In the genomic region with DNA sequence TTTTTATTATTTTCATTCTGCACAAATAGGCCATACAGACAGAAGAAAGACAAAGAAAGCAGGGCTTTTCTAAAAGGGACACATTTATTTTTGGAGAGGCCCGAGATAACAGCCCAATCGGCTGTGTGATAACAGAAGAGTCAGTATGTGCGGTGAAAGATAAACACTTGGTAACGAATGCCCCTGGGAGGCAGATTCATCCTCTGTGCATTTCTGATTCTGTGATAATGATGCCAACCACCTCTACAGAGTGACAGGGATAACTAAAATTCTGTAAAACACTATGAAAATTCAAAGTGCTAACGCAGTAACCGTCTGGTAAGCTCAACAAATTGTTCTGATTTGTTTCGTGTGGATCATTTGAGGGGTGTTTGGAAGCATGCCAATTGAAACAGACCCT, we compare ENCODE assay signal across 20 cellular contexts.
DNase-seq lines count a peak whose midpoint lies in the region; ATAC-seq and TF ChIP-seq lines count a peak whose summit lies in the region.
"Had no signal": no experiment of that assay in that cellular context is flagged by ENCODE, and none has a peak within 500 bp of the region (broad histone marks: within the 10 kb centered on the region; RNA-seq: fewer than 3 reads in every experiment).

No MANE protein-coding gene starts in this region.

- H3K4me3 ChIP-seq in heart left ventricle (peak overlapping the region in 1 of 12 donors; percentile 6), MM.1S (ENCODE audit: low read length) (no peak overlapping the region), lower leg skin (ENCODE audit: low read depth, poor library complexity, severe bottlenecking) (no peak overlapping the region)
- H3K4me3 ChIP-seq: A549, neural progenitor cell had no signal

- no peak for DNase-seq in heart left ventricle
- DNase-seq in left cardiac atrium, result no peak
- no peak for DNase-seq in MM.1S
- no peak for DNase-seq in endothelial cell (ENCODE audit: low spot score)
- DNase-seq in stimulated activated naive B cell treated with anti-CD40 and anti-IgM and Interleukin-4, amounts not matched to agents 10 μg/mL and 1 μg/mL and 100 μg/mL, for 72 hours, result no peak
- no peak for DNase-seq in lower leg skin (ENCODE audit: low spot score in 2 of 2)
- no peak for DNase-seq in activated T-cell treated with anti-CD3 and anti-CD28 coated beads, Interleukin-2, amount 50 U/mL, for 48 hours
- DNase-seq: activated naive CD4-positive, alpha-beta T cell; amygdala; cerebellar nuclear complex; DMS53; H7; KG1; NCI-H1105; NCI-H69; stimulated activated naive CD4-positive, alpha-beta T cell treated with Interleukin-2 at 50 U/mL for 16 hours had no signal

- no peaks in the 10 kb centered on the region for H4K20me1 ChIP-seq in MM.1S (ENCODE audit: insufficient read depth, low read length)

- H3K4me1 ChIP-seq in heart left ventricle, result peaks cover 0 to 88% (median 24%) of the 10 kb centered on the region in 12 donors
- H3K4me1 ChIP-seq in MM.1S (ENCODE audit: low read length), result peaks cover 18% of the 10 kb centered on the region
- H3K4me1 ChIP-seq: A549 had no signal

- H3K9me3 Mint-ChIP-seq in endothelial cell (ENCODE audit: unreplicated experiment), result no peaks in the 10 kb centered on the region
- H3K9me3 Mint-ChIP-seq in stimulated activated naive B cell treated with anti-CD40 and anti-IgM and Interleukin-4, amounts not matched to agents 10 μg/mL and 1 μg/mL and 100 μg/mL, for 72 hours, result peaks cover 0 to 6% of the 10 kb centered on the region in 2 donors
- H3K9me3 Mint-ChIP-seq: CD14-positive monocyte, neural progenitor cell had no signal

- intact Hi-C loops in heart left ventricle (cut with DNase I) (loop anchor here in 1 of 10 donors (2.0 kb wide), 1 partner anchor 21 kb away; no protein-coding TSS in a partner anchor), left cardiac atrium (cut with DNase I) (no loop called here), lower leg skin (cut with DNase I; ENCODE audit: low total_unique reads) (no loop called here)

- ATAC-seq in heart left ventricle, result no peak
- ATAC-seq in left cardiac atrium, result no peak
- ATAC-seq in stimulated activated naive B cell treated with anti-CD40 and anti-IgM and Interleukin-4, amounts not matched to agents 10 μg/mL and 1 μg/mL and 100 μg/mL, for 72 hours (replicated peaks), result peak; percentile 8 to 14
- ATAC-seq in HG02973 (IDR thresholded peaks at IDR 0.05; ENCODE audit: unreplicated experiment), result no peak
- ATAC-seq: A549 had no signal

- H3K27ac Mint-ChIP-seq in endothelial cell (ENCODE audit: unreplicated experiment), result no peak overlapping the region
- peak overlapping the region; percentile 84 for H3K27ac Mint-ChIP-seq in stimulated activated naive B cell treated with anti-CD40 and anti-IgM and Interleukin-4, amounts not matched to agents 10 μg/mL and 1 μg/mL and 100 μg/mL, for 72 hours
- H3K27ac Mint-ChIP-seq: CD14-positive monocyte, neural progenitor cell had no signal

- TF ChIP-seq POLR2A in heart left ventricle (IDR thresholded peaks at IDR 0.05) (no peak), lower leg skin (IDR thresholded peaks at IDR 0.05) (no peak)

- TF ChIP-seq CTCF in heart left ventricle (IDR thresholded peaks at IDR 0.05) (no peak), MM.1S (IDR thresholded peaks at IDR 0.05; ENCODE audit: low read length) (no peak), endothelial cell (IDR thresholded peaks at IDR 0.05; ENCODE audit: unreplicated experiment) (no peak), lower leg skin (IDR thresholded peaks at IDR 0.05) (no peak)

- H3K9me3 ChIP-seq in heart left ventricle, result no peaks in the 10 kb centered on the region
- no peaks in the 10 kb centered on the region for H3K9me3 ChIP-seq in MM.1S (replicated peaks; ENCODE audit: insufficient read depth, low read length)
- H3K9me3 ChIP-seq: A549 had no signal

- H3K36me3 ChIP-seq in heart left ventricle (peaks cover 0 to 100% (median 94%) of the 10 kb centered on the region in 9 donors), MM.1S (replicated peaks; ENCODE audit: insufficient read depth, low read length) (no peaks in the 10 kb centered on the region)

- H3K27ac ChIP-seq in heart left ventricle (peak overlapping the region; percentile 26 to 89 (median 73)), MM.1S (ENCODE audit: low read length) (peak overlapping the region; percentile 65; the same call in 1 of the 2 replicates)
- H3K27ac ChIP-seq: A549, neural progenitor cell had no signal

- H3K4me1 Mint-ChIP-seq in endothelial cell (ENCODE audit: unreplicated experiment), result no peaks in the 10 kb centered on the region
- H3K4me1 Mint-ChIP-seq in stimulated activated naive B cell treated with anti-CD40 and anti-IgM and Interleukin-4, amounts not matched to agents 10 μg/mL and 1 μg/mL and 100 μg/mL, for 72 hours, result peaks cover 40 to 68% of the 10 kb centered on the region in 2 donors
- H3K4me1 Mint-ChIP-seq: neural progenitor cell had no signal

- H3F3A ChIP-seq in MM.1S (ENCODE audit: insufficient read depth, low read length), result peaks cover 9% of the 10 kb centered on the region; the same call in 1 of the 2 replicates

- H3K9me2 ChIP-seq in MM.1S (replicated peaks; ENCODE audit: insufficient read depth, low read length), result no peaks in the 10 kb centered on the region

- H3K4me3 Mint-ChIP-seq in endothelial cell (ENCODE audit: unreplicated experiment), result peak overlapping the region; percentile 38
- peak overlapping the region in 1 of 2 donors; percentile 70 for H3K4me3 Mint-ChIP-seq in stimulated activated naive B cell treated with anti-CD40 and anti-IgM and Interleukin-4, amounts not matched to agents 10 μg/mL and 1 μg/mL and 100 μg/mL, for 72 hours
- H3K4me3 Mint-ChIP-seq: CD14-positive monocyte, neural progenitor cell had no signal

- no peak overlapping the region for H2AFZ ChIP-seq in MM.1S (ENCODE audit: low read length)
- H2AFZ ChIP-seq: neural progenitor cell had no signal

- H3K36me3 Mint-ChIP-seq in endothelial cell (ENCODE audit: low read depth, unreplicated experiment), result peaks cover 13% of the 10 kb centered on the region
- H3K36me3 Mint-ChIP-seq in stimulated activated naive B cell treated with anti-CD40 and anti-IgM and Interleukin-4, amounts not matched to agents 10 μg/mL and 1 μg/mL and 100 μg/mL, for 72 hours, result peaks cover 30 to 47% of the 10 kb centered on the region in 2 donors
- H3K36me3 Mint-ChIP-seq: CD14-positive monocyte had no signal

- H3K79me2 ChIP-seq in MM.1S (ENCODE audit: low read length), result no peaks in the 10 kb centered on the region

- peak overlapping the region; percentile 15; the same call in 1 of the 2 replicates for H3K4me2 ChIP-seq in MM.1S (ENCODE audit: low read depth, low read length)
- H3K4me2 ChIP-seq: A549, neural progenitor cell had no signal

- H3K27me3 Mint-ChIP-seq in endothelial cell (ENCODE audit: unreplicated experiment), result no peaks in the 10 kb centered on the region
- H3K27me3 Mint-ChIP-seq in stimulated activated naive B cell treated with anti-CD40 and anti-IgM and Interleukin-4, amounts not matched to agents 10 μg/mL and 1 μg/mL and 100 μg/mL, for 72 hours, result no peaks in the 10 kb centered on the region

- no peak overlapping the region for H3K9ac ChIP-seq in MM.1S (ENCODE audit: low read length)
- H3K9ac ChIP-seq: neural progenitor cell had no signal

- H3K27me3 ChIP-seq in heart left ventricle (no peaks in the 10 kb centered on the region), MM.1S (replicated peaks; ENCODE audit: insufficient read depth, low read length) (no peaks in the 10 kb centered on the region)
- H3K27me3 ChIP-seq: neural progenitor cell had no signal

- 42 to 59% (median 48%) methylated on average over 7 of the region's 7 CpGs for WGBS in heart left ventricle, 4 donors
- 87% methylated on average over 7 of the region's 7 CpGs for WGBS in lower leg skin, 2 donors

Comparison
In these comparisons a context has a peak if more than half of its experiments do, and no peak if none do; other contexts are left out.
1. ATAC-seq: peak in stimulated activated naive B cell treated with anti-CD40 and anti-IgM and Interleukin-4, amounts not matched to agents 10 μg/mL and 1 μg/mL and 100 μg/mL, for 72 hours (2 of 2); none in heart left ventricle (0 of 4), left cardiac atrium (0 of 2) and HG02973 (single experiment).